In the genomic region with DNA sequence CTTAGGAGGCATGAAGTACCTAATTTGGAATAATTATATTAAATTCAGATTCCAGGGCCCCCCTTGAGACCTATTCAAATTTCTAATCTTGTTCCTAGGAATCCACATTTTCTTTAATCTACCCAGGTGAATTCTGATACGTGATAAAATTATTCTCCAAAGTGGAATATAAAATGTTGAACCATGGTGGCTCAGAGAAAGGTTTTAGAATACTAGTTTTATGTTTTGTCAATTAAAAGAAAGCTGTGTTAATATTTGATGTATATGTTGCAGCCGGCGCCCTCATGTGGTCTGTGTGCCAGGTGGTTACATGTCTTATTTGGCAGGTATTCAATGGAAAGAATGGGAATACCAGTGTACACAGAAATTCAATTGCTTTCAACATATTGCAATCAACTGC, we compare ENCODE assay signal across 10 cellular contexts.
DNase-seq lines count a peak whose midpoint lies in the region; ATAC-seq and TF ChIP-seq lines count a peak whose summit lies in the region.
"Had no signal": no experiment of that assay in that cellular context is flagged by ENCODE, and none has a peak within 500 bp of the region (broad histone marks: within the 10 kb centered on the region; RNA-seq: fewer than 3 reads in every experiment).

No MANE protein-coding gene starts in this region.

- intact Hi-C loops in Right ventricle myocardium inferior (cut with DNase I): no loop called here
- intact Hi-C loops in OCI-LY7 (cut with micrococcal nuclease; ENCODE audit: unreplicated experiment): no loop called here
- intact Hi-C loops in upper lobe of right lung (cut with DNase I): no loop called here

- no TSS peak for BruUV-seq in OCI-LY7 (replicated peaks; lab: Mats Ljungman, UMichigan)

- no peak overlapping the region for H2AFZ ChIP-seq in OCI-LY7 (ENCODE audit: low read length)
- H2AFZ ChIP-seq in fibroblast of lung (ENCODE audit: low read length): no peak overlapping the region

- peak; percentile 68 for DNase-seq in Right ventricle myocardium inferior (ENCODE audit: missing footprints)
- DNase-seq in right atrium auricular region (ENCODE audit: low spot score): no peak
- peak; percentile 6 for DNase-seq in OCI-LY7 (ENCODE audit: low spot score)
- DNase-seq in fibroblast of lung (ENCODE audit: low read depth in 2 of 2): peak; percentile 20 to 51
- DNase-seq in upper lobe of right lung: no peak
- DNase-seq in effector CD8-positive, alpha-beta T cell (lab: John Stamatoyannopoulos, UW): no peak
- DNase-seq: activated CD8-positive, alpha-beta memory T cell treated with anti-CD3 and anti-CD28 coated beads, Interleukin-2, amount 50 U/mL, for 48 hours had no signal

- H3K4me3 ChIP-seq in right atrium auricular region (no peak overlapping the region), OCI-LY7 (ENCODE audit: low read depth, low read length, poor library complexity, severe bottlenecking) (no peak overlapping the region), fibroblast of lung (replicated peaks in 1 of 4; ENCODE audit: control extremely low read depth in 1 of 4, insufficient read depth in 1 of 4, low read depth in 3 of 4, low read length in 4 of 4) (no peak overlapping the region), upper lobe of right lung (no peak overlapping the region)

- H3K9me3 ChIP-seq in right atrium auricular region (no peaks in the 10 kb centered on the region), OCI-LY7 (ENCODE audit: low read length) (no peaks in the 10 kb centered on the region), fibroblast of lung (ENCODE audit: control insufficient read depth, insufficient read depth, low read depth, low read length) (no peaks in the 10 kb centered on the region), upper lobe of right lung (no peaks in the 10 kb centered on the region)

- H3K27ac ChIP-seq in right atrium auricular region (no peak overlapping the region), OCI-LY7 (ENCODE audit: low read depth, low read length, poor library complexity, severe bottlenecking) (no peak overlapping the region), fibroblast of lung (ENCODE audit: insufficient read depth, low read length) (no peak overlapping the region), upper lobe of right lung (no peak overlapping the region)

- TF ChIP-seq CTCF in right atrium auricular region (IDR thresholded peaks at IDR 0.05) (peak in 1 of 2 donors; percentile 19), OCI-LY7 (conservative IDR thresholded peaks at IDR 0.05; ENCODE audit: low read length) (peak; percentile 72), fibroblast of lung (conservative IDR thresholded peaks at IDR 0.05 in 1 of 2, IDR thresholded peaks at IDR 0.05 in 1 of 2; ENCODE audit: low read depth in 1 of 2, low read length in 2 of 2) (peak; percentile 12 to 37), upper lobe of right lung (IDR thresholded peaks at IDR 0.05) (peak; percentile 11)

- H3K27me3 ChIP-seq in right atrium auricular region (no peaks in the 10 kb centered on the region), fibroblast of lung (ENCODE audit: control insufficient read depth, insufficient read depth, low read length) (no peaks in the 10 kb centered on the region), upper lobe of right lung (no peaks in the 10 kb centered on the region)

- no peaks in the 10 kb centered on the region for H3K79me2 ChIP-seq in OCI-LY7 (ENCODE audit: insufficient read depth, low read depth, low read length)
- H3K79me2 ChIP-seq in fibroblast of lung (ENCODE audit: control insufficient read depth, insufficient read depth, low read length): no peaks in the 10 kb centered on the region

- CTCF ChIA-PET in OCI-LY7 (lab: Charles Lee; ENCODE audit: unreplicated experiment): no interaction called here

- H3K4me1 ChIP-seq in right atrium auricular region (no peaks in the 10 kb centered on the region), OCI-LY7 (ENCODE audit: insufficient read depth, low read length, poor library complexity, severe bottlenecking) (no peaks in the 10 kb centered on the region), fibroblast of lung (ENCODE audit: control insufficient read depth, extremely low read depth, insufficient read depth, low read length) (no peaks in the 10 kb centered on the region), upper lobe of right lung (no peaks in the 10 kb centered on the region)

- no peaks in the 10 kb centered on the region for H3K36me3 ChIP-seq in right atrium auricular region
- no peaks in the 10 kb centered on the region for H3K36me3 ChIP-seq in OCI-LY7 (ENCODE audit: insufficient read depth, low read length)
- no peaks in the 10 kb centered on the region for H3K36me3 ChIP-seq in fibroblast of lung (ENCODE audit: control insufficient read depth, insufficient read depth, low read length)
- H3K36me3 ChIP-seq in upper lobe of right lung: no peaks in the 10 kb centered on the region

- H4K20me1 ChIP-seq in OCI-LY7 (ENCODE audit: insufficient read depth, low read length): no peaks in the 10 kb centered on the region
- no peaks in the 10 kb centered on the region for H4K20me1 ChIP-seq in fibroblast of lung (ENCODE audit: control insufficient read depth, extremely low read depth, insufficient read depth, low read length)

- H3K4me2 ChIP-seq in OCI-LY7 (ENCODE audit: low read length) (no peak overlapping the region), fibroblast of lung (ENCODE audit: extremely low read depth, insufficient read depth, low read length) (no peak overlapping the region)

- H3K9me2 ChIP-seq in OCI-LY7 (ENCODE audit: insufficient read depth, low read length): no peaks in the 10 kb centered on the region

- ATAC-seq in Right ventricle myocardium inferior (no peak), upper lobe of right lung (no peak), GM18907 (IDR thresholded peaks at IDR 0.05; ENCODE audit: unreplicated experiment) (no peak), HG03159 (IDR thresholded peaks at IDR 0.05; ENCODE audit: unreplicated experiment) (no peak)
- ATAC-seq: stimulated activated memory B cell treated with anti-CD40 and anti-IgM and Interleukin-4, amounts not matched to agents 10 μg/mL and 1 μg/mL and 100 μg/mL, for 72 hours had no signal

- POLR2A ChIA-PET in OCI-LY7 (lab: Charles Lee): no interaction called here

- H3K9ac ChIP-seq in fibroblast of lung (ENCODE audit: insufficient read depth, low read length): no peak overlapping the region

Comparison
In these comparisons a context has a peak if more than half of its experiments do, and no peak if none do; other contexts are left out.
1. DNase-seq: peak in Right ventricle myocardium inferior (single experiment), OCI-LY7 (single experiment) and fibroblast of lung (2 of 2); none in right atrium auricular region (single experiment), upper lobe of right lung (single experiment) and effector CD8-positive, alpha-beta T cell (single experiment).